Comparison of ENCODE assay signal across 1 cellular context in genomic region chr20:33408313-33408712, GRCh38.
TF ChIP-seq lines count a peak whose summit lies in the region.

No MANE protein-coding gene starts in this region.

TF ChIP-seq in WTC11, 78 proteins besides CTCF, POLR2A, EP300 and RAD21 (continued from another document):
- TF ChIP-seq ZNF425 (CRISPR knock-in tag; conservative IDR thresholded peaks at IDR 0.05) (no peak), SMAD4 (CRISPR knock-in tag; IDR thresholded peaks at IDR 0.05) (no peak), STAT6 (CRISPR knock-in tag; conservative IDR thresholded peaks at IDR 0.05; ENCODE audit: low read depth) (no peak), JUN (CRISPR knock-in tag; IDR thresholded peaks at IDR 0.05) (no peak), ETV6 (CRISPR knock-in tag; IDR thresholded peaks at IDR 0.05) (no peak), TEAD4 (CRISPR knock-in tag; IDR thresholded peaks at IDR 0.05) (no peak), RELA (CRISPR knock-in tag; IDR thresholded peaks at IDR 0.05; ENCODE audit: borderline replicate concordance) (no peak), OVOL2 (CRISPR knock-in tag; IDR thresholded peaks at IDR 0.05; ENCODE audit: borderline replicate concordance) (no peak), IRF2 (CRISPR knock-in tag; IDR thresholded peaks at IDR 0.05; ENCODE audit: borderline replicate concordance, low read depth) (no peak), PRRX2 (CRISPR knock-in tag; IDR thresholded peaks at IDR 0.05) (no peak), ZNF219 (CRISPR knock-in tag; IDR thresholded peaks at IDR 0.05; ENCODE audit: borderline replicate concordance) (no peak)
